In genomic region chr11:57484141-57484710, GRCh38 we compare ENCODE assay signal across 13 cellular contexts. TPM values are rescaled to one million over a fixed set of nuclear protein-coding genes. Genes with fewer than 3 reads are reported as not detected.
DNase-seq lines count a peak whose midpoint lies in the region; ATAC-seq, FAIRE-seq and TF ChIP-seq lines count a peak whose summit lies in the region.
"Had no signal": no experiment of that assay in that cellular context is flagged by ENCODE, and none has a peak within 500 bp of the region (broad histone marks: within the 10 kb centered on the region; RNA-seq: fewer than 3 reads in every experiment).

No MANE protein-coding gene starts in this region.

- no peak overlapping the region for H2AFZ ChIP-seq in HepG2 (ENCODE audit: low read length)

- in situ Hi-C loops in HepG2 (cut with HindIII; ENCODE audit: extremely low pct_ligation_motif_present, low pct_unique_long_range_greater_than_20kb) = no loop called here

- FAIRE-seq in HepG2 (lab: Jason Lieb, UNC) = no peak
- FAIRE-seq: A204.1 had no signal

- peaks cover 21% of the 10 kb centered on the region for H3K36me3 Mint-ChIP-seq in activated CD4-positive, alpha-beta T cell treated with anti-CD3 and anti-CD28 coated beads, Interleukin-2, amount 10 ng/mL, durations not matched to agents 24 days and 14 days (ENCODE audit: low read depth)
- H3K36me3 Mint-ChIP-seq in chondrocyte (ENCODE audit: low read depth) = peaks cover 4% of the 10 kb centered on the region

- no peaks in the 10 kb centered on the region for H3K9me3 Mint-ChIP-seq in activated CD4-positive, alpha-beta T cell treated with anti-CD3 and anti-CD28 coated beads, Interleukin-2, amount 10 ng/mL, durations not matched to agents 24 days and 14 days
- no peaks in the 10 kb centered on the region for H3K9me3 Mint-ChIP-seq in chondrocyte (ENCODE audit: low read depth)

- no peaks in the 10 kb centered on the region for H3K9me3 ChIP-seq in HepG2 (ENCODE audit: low read length)
- no peaks in the 10 kb centered on the region for H3K9me3 ChIP-seq in right lobe of liver

- POLR2A ChIA-PET in HepG2 (lab: Yijun Ruan, JAX) = interaction anchor here (1.0 to 1.8 kb wide), 3 partner anchors 9 to 31 kb away, joined by 3 to 4 read pairs (median 4); partner anchors contain the start of gene SLC43A1

- H3K79me2 ChIP-seq in HepG2 (ENCODE audit: insufficient read depth, low read length) = no peaks in the 10 kb centered on the region

- H3K27me3 ChIP-seq in HepG2 (ENCODE audit: control insufficient read depth in 1 of 2, insufficient read depth in 2 of 2, low read length in 2 of 2) (no peaks in the 10 kb centered on the region), right lobe of liver (no peaks in the 10 kb centered on the region)

- WGBS in HepG2 (ENCODE audit: low lambda C conversion rate) = over 99% methylated on average over 7 of the region's 7 CpGs
- 61% methylated on average over 1 of the region's 7 CpGs for WGBS in right lobe of liver (ENCODE audit: insufficient coverage, low coverage, low lambda C conversion rate, missing lambda C conversion rate)

- TF ChIP-seq POLR2A in HepG2 (IDR thresholded peaks at IDR 0.05; ENCODE audit: insufficient read depth in 1 of 2, low read depth in 2 of 2, low read length in 2 of 2) (no peak), right lobe of liver (IDR thresholded peaks at IDR 0.05) (no peak)

- H3K4me2 ChIP-seq in HepG2 (ENCODE audit: low read depth, low read length) = no peak overlapping the region

- H3K27ac Mint-ChIP-seq in activated CD4-positive, alpha-beta T cell treated with anti-CD3 and anti-CD28 coated beads, Interleukin-2, amount 10 ng/mL, durations not matched to agents 24 days and 14 days = no peak overlapping the region
- no peak overlapping the region for H3K27ac Mint-ChIP-seq in chondrocyte (ENCODE audit: unreplicated experiment)

- H3K4me3 ChIP-seq in HepG2 (replicated peaks in 1 of 3; ENCODE audit: insufficient read depth in 1 of 3, low read depth in 2 of 3, low read length in 3 of 3) (no peak overlapping the region), right lobe of liver (no peak overlapping the region)

- TF ChIP-seq CTCF in HepG2 (CRISPR knock-in tag; IDR thresholded peaks at IDR 0.05) (no peak), right lobe of liver (IDR thresholded peaks at IDR 0.05) (no peak), chondrocyte (IDR thresholded peaks at IDR 0.05) (no peak)

- no peaks in the 10 kb centered on the region for H4K20me1 ChIP-seq in HepG2 (ENCODE audit: insufficient read depth, low read length)

- no TSS peak for BruUV-seq in HepG2 (replicated peaks; lab: Mats Ljungman, UMichigan)

- CTCF ChIA-PET in HepG2 (lab: Yijun Ruan, JAX; ENCODE audit: low intra/inter-chr PET ratio, low total read pairs) = no interaction called here

- H3K4me1 ChIP-seq in HepG2 (ENCODE audit: insufficient read depth, low read length) (peaks cover 21% of the 10 kb centered on the region), right lobe of liver (peaks cover 0 to 23% (median 6%) of the 10 kb centered on the region in 4 donors)

- ATAC-seq in HepG2 (no peak), right lobe of liver (no peak), HG03025 (IDR thresholded peaks at IDR 0.05; ENCODE audit: low FRiP score, unreplicated experiment) (peak; percentile 52)
- ATAC-seq: activated CD4-positive, CD25-positive, alpha-beta regulatory T cell treated with anti-CD3 and anti-CD28 coated beads, Interleukin-2, amount 50 U/mL, for 24 hours had no signal

- H3K9ac ChIP-seq in HepG2 (ENCODE audit: insufficient read depth, low read depth, low read length) = no peak overlapping the region

- DNase-seq in HepG2 (ENCODE audit: low spot score) = no peak
- DNase-seq in right lobe of liver = no peak
- DNase-seq in NOMO-1 treated with DMSO at 0.1 percent for 48 hours (lab: John Stamatoyannopoulos, UW; ENCODE audit: unreplicated experiment) = peak; percentile 83
- no peak for DNase-seq in activated CD4-positive, alpha-beta T cell treated with anti-CD3 and anti-CD28 coated beads, Interleukin-2, amount 10 ng/mL, durations not matched to agents 24 days and 14 days
- no peak for DNase-seq in activated CD4-positive, alpha-beta T cell treated with anti-CD3 and anti-CD28 coated beads for 4 hours
- no peak for DNase-seq in NCI-H2081 (lab: John Stamatoyannopoulos, UW)
- no peak for DNase-seq in chondrocyte (ENCODE audit: low spot score)
- DNase-seq: amniotic stem cell, kidney glomerular epithelial cell, NCI-H510A had no signal

- no peak overlapping the region for H3K4me3 Mint-ChIP-seq in activated CD4-positive, alpha-beta T cell treated with anti-CD3 and anti-CD28 coated beads, Interleukin-2, amount 10 ng/mL, durations not matched to agents 24 days and 14 days
- H3K4me3 Mint-ChIP-seq in chondrocyte (ENCODE audit: unreplicated experiment) = no peak overlapping the region

- no peak for TF ChIP-seq EP300 in HepG2 (IDR thresholded peaks at IDR 0.05; ENCODE audit: low read depth in 2 of 2, low read length in 2 of 2)
- TF ChIP-seq EP300 in HepG2 (CRISPR knock-in tag; IDR thresholded peaks at IDR 0.05; ENCODE audit: borderline replicate concordance) = no peak

- H3K27me3 Mint-ChIP-seq in activated CD4-positive, alpha-beta T cell treated with anti-CD3 and anti-CD28 coated beads, Interleukin-2, amount 10 ng/mL, durations not matched to agents 24 days and 14 days = peaks cover 30% of the 10 kb centered on the region
- peaks cover 36% of the 10 kb centered on the region for H3K27me3 Mint-ChIP-seq in chondrocyte (ENCODE audit: low read depth)

- intact Hi-C loops in HepG2 (cut with micrococcal nuclease; ENCODE audit: unreplicated experiment) (no loop called here), right lobe of liver (cut with DNase I) (loop anchor here in 1 of 2 donors (10.0 kb wide), 1 partner anchor 139 kb away; no protein-coding TSS in a partner anchor)
- intact Hi-C loops in activated CD4-positive, alpha-beta T cell treated with anti-CD3 and anti-CD28 coated beads, Interleukin-2, amount 10 ng/mL, durations not matched to agents 24 days and 14 days (cut with micrococcal nuclease) = no loop called here

- H3K4me1 Mint-ChIP-seq in activated CD4-positive, alpha-beta T cell treated with anti-CD3 and anti-CD28 coated beads, Interleukin-2, amount 10 ng/mL, durations not matched to agents 24 days and 14 days = peaks cover 3% of the 10 kb centered on the region
- peaks cover 9% of the 10 kb centered on the region for H3K4me1 Mint-ChIP-seq in chondrocyte (ENCODE audit: low read depth)

- H3K36me3 ChIP-seq in HepG2 (replicated peaks in 1 of 2; ENCODE audit: control insufficient read depth in 1 of 2, insufficient read depth in 2 of 2, low read length in 2 of 2) (peaks cover 29 to 57% of the 10 kb centered on the region in 2 experiments), right lobe of liver (peaks cover 0 to 56% (median 29%) of the 10 kb centered on the region in 4 donors)

- TF ChIP-seq RAD21 in HepG2 (CRISPR knock-in tag; IDR thresholded peaks at IDR 0.05) = no peak

- H3K27ac ChIP-seq in HepG2 (ENCODE audit: extremely low read length, insufficient read depth, low read length) = no peak overlapping the region
- H3K27ac ChIP-seq in right lobe of liver = no peak overlapping the region

RNA-seq across cellular contexts. Expression of gene RTN4RL2, which starts 23.9 kb away (rescaled TPM):
- total RNA-seq in HepG2 (2016; rRNA removed; fragmentation: Illumina TruSeq; extraction: Trizol) = 0.45 and 1.3 TPM in 2 replicates
- 0.71 and 0.79 TPM in 2 replicates for total RNA-seq in HepG2 (2016; cell fraction: cytosol; rRNA removed; fragmentation: Illumina TruSeq; extraction: Trizol; ENCODE audit: low read depth)
- 0.42 and 0.91 TPM in 2 replicates for total RNA-seq in HepG2 (2016; cell fraction: insoluble cytoplasmic fraction; rRNA removed; fragmentation: Illumina TruSeq; extraction: Trizol)
- total RNA-seq in HepG2 (2016; cell fraction: membrane; rRNA removed; fragmentation: Illumina TruSeq; extraction: Trizol) = 1.1 and 1.2 TPM in 2 replicates
- total RNA-seq in HepG2 (2016; cell fraction: nucleus; rRNA removed; fragmentation: Illumina TruSeq; extraction: Trizol) = 1.8 and 2.1 TPM in 2 replicates
- 4.3 and 8.4 TPM in 2 replicates for polyA plus RNA-seq in HepG2 (2011; rRNA removed)
- 3.6 and 3.9 TPM in 2 replicates for polyA plus RNA-seq in HepG2 (2011; cell fraction: cytosol; rRNA removed)
- polyA plus RNA-seq in HepG2 (2011; cell fraction: nucleus; rRNA removed) = 10.4 and 14.9 TPM in 2 replicates
- 14.7 and 15.9 TPM in 2 replicates for polyA plus RNA-seq in HepG2 (2012)
- 1.8 and 2.1 TPM in 2 replicates for polyA plus RNA-seq in HepG2 (2016; cell fraction: cytosol; fragmentation: Illumina TruSeq; extraction: Trizol; ENCODE audit: low read depth)
- 1.9 and 2.5 TPM in 2 replicates for polyA plus RNA-seq in HepG2 (2016; cell fraction: insoluble cytoplasmic fraction; fragmentation: Illumina TruSeq; extraction: Trizol; ENCODE audit: low read depth)
- polyA plus RNA-seq in HepG2 (2016; cell fraction: membrane; fragmentation: Illumina TruSeq; extraction: Trizol; ENCODE audit: low read depth) = 2.8 and 3.5 TPM in 2 replicates
- polyA plus RNA-seq in HepG2 (2016; cell fraction: nucleus; fragmentation: Illumina TruSeq; extraction: Trizol; ENCODE audit: insufficient read depth, low read depth) = 5.0 and 7.0 TPM in 2 replicates
- polyA minus RNA-seq in HepG2 (2011; rRNA and poly(A)+ RNA removed; ENCODE audit: low replicate concordance) = 0.72 and 4.8 TPM in 2 replicates
- polyA minus RNA-seq in HepG2 (2011; cell fraction: cytosol; rRNA and poly(A)+ RNA removed) = 4.1 and 11.0 TPM in 2 replicates
- polyA minus RNA-seq in HepG2 (2011; cell fraction: nucleus; rRNA and poly(A)+ RNA removed) = 2.3 and 3.7 TPM in 2 replicates
- total RNA-seq in right lobe of liver = 10 to 100 TPM; 12.5 to 54.4 (median 18.6) TPM
- total RNA-seq in activated CD4-positive, alpha-beta T cell treated with anti-CD3 and anti-CD28 coated beads, Interleukin-2, amount 10 ng/mL, durations not matched to agents 24 days and 14 days = 0.23 and 0.26 TPM in 2 replicates
- 0.31 to 0.57 TPM in 2 of 3 replicates, not detected in the other for total RNA-seq in chondrocyte

RNA-seq across cellular contexts. Expression of gene SLC43A1, which starts 31.3 kb away (rescaled TPM):
- total RNA-seq in HepG2 (2016; rRNA removed; fragmentation: Illumina TruSeq; extraction: Trizol) (40.0 and 72.3 TPM in 2 replicates), right lobe of liver (100 to 1,000 TPM in 3 of 6 experiments, 10 to 100 TPM in 3; 38.9 to 173 (median 106) TPM), chondrocyte (5.2 to 5.6 TPM (median 5.3 TPM) in 3 replicates)
- total RNA-seq in HepG2 (2016; cell fraction: cytosol; rRNA removed; fragmentation: Illumina TruSeq; extraction: Trizol; ENCODE audit: low read depth) = 44.5 and 47.1 TPM in 2 replicates
- total RNA-seq in HepG2 (2016; cell fraction: insoluble cytoplasmic fraction; rRNA removed; fragmentation: Illumina TruSeq; extraction: Trizol) = 32.3 and 72.1 TPM in 2 replicates
- total RNA-seq in HepG2 (2016; cell fraction: membrane; rRNA removed; fragmentation: Illumina TruSeq; extraction: Trizol) = 63.3 and 69.6 TPM in 2 replicates
- 64.1 and 81.7 TPM in 2 replicates for total RNA-seq in HepG2 (2016; cell fraction: nucleus; rRNA removed; fragmentation: Illumina TruSeq; extraction: Trizol)
- 87.6 and 124 TPM in 2 replicates for polyA plus RNA-seq in HepG2 (2011; rRNA removed)
- 96.8 and 105 TPM in 2 replicates for polyA plus RNA-seq in HepG2 (2011; cell fraction: cytosol; rRNA removed)
- polyA plus RNA-seq in HepG2 (2011; cell fraction: nucleus; rRNA removed) = 190 and 210 TPM in 2 replicates
- 61.9 and 91.6 TPM in 2 replicates for polyA plus RNA-seq in HepG2 (2012)
- polyA plus RNA-seq in HepG2 (2016; cell fraction: cytosol; fragmentation: Illumina TruSeq; extraction: Trizol; ENCODE audit: low read depth) = 41.6 and 44.0 TPM in 2 replicates
- polyA plus RNA-seq in HepG2 (2016; cell fraction: insoluble cytoplasmic fraction; fragmentation: Illumina TruSeq; extraction: Trizol; ENCODE audit: low read depth) = 33.2 and 41.2 TPM in 2 replicates
- polyA plus RNA-seq in HepG2 (2016; cell fraction: membrane; fragmentation: Illumina TruSeq; extraction: Trizol; ENCODE audit: low read depth) = 58.0 and 63.5 TPM in 2 replicates
- 111 TPM in 2 replicates for polyA plus RNA-seq in HepG2 (2016; cell fraction: nucleus; fragmentation: Illumina TruSeq; extraction: Trizol; ENCODE audit: insufficient read depth, low read depth)
- 1.5 and 247 TPM in 2 replicates for polyA minus RNA-seq in HepG2 (2011; rRNA and poly(A)+ RNA removed; ENCODE audit: low replicate concordance)
- polyA minus RNA-seq in HepG2 (2011; cell fraction: cytosol; rRNA and poly(A)+ RNA removed) = 58.2 and 68.6 TPM in 2 replicates
- polyA minus RNA-seq in HepG2 (2011; cell fraction: nucleus; rRNA and poly(A)+ RNA removed) = 75.4 and 86.5 TPM in 2 replicates
- 35.3 and 35.8 TPM in 2 replicates for total RNA-seq in activated CD4-positive, alpha-beta T cell treated with anti-CD3 and anti-CD28 coated beads, Interleukin-2, amount 10 ng/mL, durations not matched to agents 24 days and 14 days

RNA-seq across cellular contexts. Expression of gene TIMM10, which starts 46.3 kb away (rescaled TPM):
- 82.2 and 103 TPM in 2 replicates for total RNA-seq in HepG2 (2016; rRNA removed; fragmentation: Illumina TruSeq; extraction: Trizol)
- 40.9 and 52.7 TPM in 2 replicates for total RNA-seq in HepG2 (2016; cell fraction: cytosol; rRNA removed; fragmentation: Illumina TruSeq; extraction: Trizol; ENCODE audit: low read depth)
- 87.8 and 108 TPM in 2 replicates for total RNA-seq in HepG2 (2016; cell fraction: insoluble cytoplasmic fraction; rRNA removed; fragmentation: Illumina TruSeq; extraction: Trizol)
- total RNA-seq in HepG2 (2016; cell fraction: membrane; rRNA removed; fragmentation: Illumina TruSeq; extraction: Trizol) = 48.0 and 65.2 TPM in 2 replicates
- 27.4 and 31.3 TPM in 2 replicates for total RNA-seq in HepG2 (2016; cell fraction: nucleus; rRNA removed; fragmentation: Illumina TruSeq; extraction: Trizol)
- polyA plus RNA-seq in HepG2 (2011; rRNA removed) = 56.3 and 67.8 TPM in 2 replicates
- 81.8 and 94.3 TPM in 2 replicates for polyA plus RNA-seq in HepG2 (2011; cell fraction: cytosol; rRNA removed)
- 18.2 and 20.2 TPM in 2 replicates for polyA plus RNA-seq in HepG2 (2011; cell fraction: nucleus; rRNA removed)
- 46.7 and 55.3 TPM in 2 replicates for polyA plus RNA-seq in HepG2 (2012)
- 53.7 and 66.6 TPM in 2 replicates for polyA plus RNA-seq in HepG2 (2016; cell fraction: cytosol; fragmentation: Illumina TruSeq; extraction: Trizol; ENCODE audit: low read depth)
- polyA plus RNA-seq in HepG2 (2016; cell fraction: insoluble cytoplasmic fraction; fragmentation: Illumina TruSeq; extraction: Trizol; ENCODE audit: low read depth) = 106 and 130 TPM in 2 replicates
- polyA plus RNA-seq in HepG2 (2016; cell fraction: membrane; fragmentation: Illumina TruSeq; extraction: Trizol; ENCODE audit: low read depth) = 52.5 and 68.9 TPM in 2 replicates
- 53.7 and 58.9 TPM in 2 replicates for polyA plus RNA-seq in HepG2 (2016; cell fraction: nucleus; fragmentation: Illumina TruSeq; extraction: Trizol; ENCODE audit: insufficient read depth, low read depth)
- 28.3 and 58.4 TPM in 2 replicates for polyA minus RNA-seq in HepG2 (2011; rRNA and poly(A)+ RNA removed; ENCODE audit: low replicate concordance)
- 7.7 and 8.8 TPM in 2 replicates for polyA minus RNA-seq in HepG2 (2011; cell fraction: cytosol; rRNA and poly(A)+ RNA removed)
- 11.8 and 13.6 TPM in 2 replicates for polyA minus RNA-seq in HepG2 (2011; cell fraction: nucleus; rRNA and poly(A)+ RNA removed)
- total RNA-seq in right lobe of liver = 10 to 100 TPM; 19.6 to 48.5 (median 39.0) TPM
- 108 and 112 TPM in 2 replicates for total RNA-seq in activated CD4-positive, alpha-beta T cell treated with anti-CD3 and anti-CD28 coated beads, Interleukin-2, amount 10 ng/mL, durations not matched to agents 24 days and 14 days
- 37.5 to 61.6 TPM (median 43.2 TPM) in 3 replicates for total RNA-seq in chondrocyte

RNA-seq across cellular contexts. Expression of gene SMTNL1, which starts 53.2 kb away (rescaled TPM):
- total RNA-seq in HepG2 (2016; rRNA removed; fragmentation: Illumina TruSeq; extraction: Trizol) = not detected in 2 replicates
- total RNA-seq in HepG2 (2016; cell fraction: cytosol; rRNA removed; fragmentation: Illumina TruSeq; extraction: Trizol; ENCODE audit: low read depth) = not detected in 2 replicates
- total RNA-seq in HepG2 (2016; cell fraction: insoluble cytoplasmic fraction; rRNA removed; fragmentation: Illumina TruSeq; extraction: Trizol) = not detected in 2 replicates
- not detected in 2 replicates for total RNA-seq in HepG2 (2016; cell fraction: membrane; rRNA removed; fragmentation: Illumina TruSeq; extraction: Trizol)
- total RNA-seq in HepG2 (2016; cell fraction: nucleus; rRNA removed; fragmentation: Illumina TruSeq; extraction: Trizol) = not detected in 2 replicates
- 0.04 TPM in 1 of 2 replicates, not detected in the other for polyA plus RNA-seq in HepG2 (2011; rRNA removed)
- not detected in 2 replicates for polyA plus RNA-seq in HepG2 (2011; cell fraction: cytosol; rRNA removed)
- polyA plus RNA-seq in HepG2 (2011; cell fraction: nucleus; rRNA removed) = not detected in 2 replicates
- polyA plus RNA-seq in HepG2 (2012) = not detected in 2 replicates
- not detected in 2 replicates for polyA plus RNA-seq in HepG2 (2016; cell fraction: cytosol; fragmentation: Illumina TruSeq; extraction: Trizol; ENCODE audit: low read depth)
- not detected in 2 replicates for polyA plus RNA-seq in HepG2 (2016; cell fraction: insoluble cytoplasmic fraction; fragmentation: Illumina TruSeq; extraction: Trizol; ENCODE audit: low read depth)
- polyA plus RNA-seq in HepG2 (2016; cell fraction: membrane; fragmentation: Illumina TruSeq; extraction: Trizol; ENCODE audit: low read depth) = not detected in 2 replicates
- not detected in 2 replicates for polyA plus RNA-seq in HepG2 (2016; cell fraction: nucleus; fragmentation: Illumina TruSeq; extraction: Trizol; ENCODE audit: insufficient read depth, low read depth)
- not detected in 2 replicates for polyA minus RNA-seq in HepG2 (2011; rRNA and poly(A)+ RNA removed; ENCODE audit: low replicate concordance)
- not detected in 2 replicates for polyA minus RNA-seq in HepG2 (2011; cell fraction: cytosol; rRNA and poly(A)+ RNA removed)
- not detected in 2 replicates for polyA minus RNA-seq in HepG2 (2011; cell fraction: nucleus; rRNA and poly(A)+ RNA removed)
- not detected for total RNA-seq in right lobe of liver
- total RNA-seq in activated CD4-positive, alpha-beta T cell treated with anti-CD3 and anti-CD28 coated beads, Interleukin-2, amount 10 ng/mL, durations not matched to agents 24 days and 14 days = not detected in 2 replicates
- not detected in 3 replicates for total RNA-seq in chondrocyte

RNA-seq across cellular contexts. Expression of gene SLC43A3, which starts 57.3 kb away (rescaled TPM):
- total RNA-seq in HepG2 (2016; rRNA removed; fragmentation: Illumina TruSeq; extraction: Trizol) = not detected in 2 replicates
- not detected in 2 replicates for total RNA-seq in HepG2 (2016; cell fraction: cytosol; rRNA removed; fragmentation: Illumina TruSeq; extraction: Trizol; ENCODE audit: low read depth)
- total RNA-seq in HepG2 (2016; cell fraction: insoluble cytoplasmic fraction; rRNA removed; fragmentation: Illumina TruSeq; extraction: Trizol) = not detected in 2 replicates
- total RNA-seq in HepG2 (2016; cell fraction: membrane; rRNA removed; fragmentation: Illumina TruSeq; extraction: Trizol) = not detected in 2 replicates
- 0.31 TPM in 1 of 2 replicates, not detected in the other for total RNA-seq in HepG2 (2016; cell fraction: nucleus; rRNA removed; fragmentation: Illumina TruSeq; extraction: Trizol)
- polyA plus RNA-seq in HepG2 (2011; rRNA removed) = 2.6 and 4.2 TPM in 2 replicates
- 1.4 and 3.7 TPM in 2 replicates for polyA plus RNA-seq in HepG2 (2011; cell fraction: cytosol; rRNA removed)
- 3.4 and 4.2 TPM in 2 replicates for polyA plus RNA-seq in HepG2 (2011; cell fraction: nucleus; rRNA removed)
- 1.4 and 2.2 TPM in 2 replicates for polyA plus RNA-seq in HepG2 (2012)
- not detected in 2 replicates for polyA plus RNA-seq in HepG2 (2016; cell fraction: cytosol; fragmentation: Illumina TruSeq; extraction: Trizol; ENCODE audit: low read depth)
- polyA plus RNA-seq in HepG2 (2016; cell fraction: insoluble cytoplasmic fraction; fragmentation: Illumina TruSeq; extraction: Trizol; ENCODE audit: low read depth) = not detected in 2 replicates
- not detected in 2 replicates for polyA plus RNA-seq in HepG2 (2016; cell fraction: membrane; fragmentation: Illumina TruSeq; extraction: Trizol; ENCODE audit: low read depth)
- polyA plus RNA-seq in HepG2 (2016; cell fraction: nucleus; fragmentation: Illumina TruSeq; extraction: Trizol; ENCODE audit: insufficient read depth, low read depth) = not detected in 2 replicates
- 1.7 and 3.0 TPM in 2 replicates for polyA minus RNA-seq in HepG2 (2011; rRNA and poly(A)+ RNA removed; ENCODE audit: low replicate concordance)
- polyA minus RNA-seq in HepG2 (2011; cell fraction: cytosol; rRNA and poly(A)+ RNA removed) = 2.6 TPM in 1 of 2 replicates, not detected in the other
- polyA minus RNA-seq in HepG2 (2011; cell fraction: nucleus; rRNA and poly(A)+ RNA removed) = 1.4 and 2.9 TPM in 2 replicates
- total RNA-seq in right lobe of liver = 100 to 1,000 TPM; 109 to 259 (median 185) TPM
- 255 and 261 TPM in 2 replicates for total RNA-seq in activated CD4-positive, alpha-beta T cell treated with anti-CD3 and anti-CD28 coated beads, Interleukin-2, amount 10 ng/mL, durations not matched to agents 24 days and 14 days
- total RNA-seq in chondrocyte = 10.8 to 12.6 TPM (median 12.4 TPM) in 3 replicates
